8 cellular contexts compared by ENCODE assay signal in the genomic region with DNA sequence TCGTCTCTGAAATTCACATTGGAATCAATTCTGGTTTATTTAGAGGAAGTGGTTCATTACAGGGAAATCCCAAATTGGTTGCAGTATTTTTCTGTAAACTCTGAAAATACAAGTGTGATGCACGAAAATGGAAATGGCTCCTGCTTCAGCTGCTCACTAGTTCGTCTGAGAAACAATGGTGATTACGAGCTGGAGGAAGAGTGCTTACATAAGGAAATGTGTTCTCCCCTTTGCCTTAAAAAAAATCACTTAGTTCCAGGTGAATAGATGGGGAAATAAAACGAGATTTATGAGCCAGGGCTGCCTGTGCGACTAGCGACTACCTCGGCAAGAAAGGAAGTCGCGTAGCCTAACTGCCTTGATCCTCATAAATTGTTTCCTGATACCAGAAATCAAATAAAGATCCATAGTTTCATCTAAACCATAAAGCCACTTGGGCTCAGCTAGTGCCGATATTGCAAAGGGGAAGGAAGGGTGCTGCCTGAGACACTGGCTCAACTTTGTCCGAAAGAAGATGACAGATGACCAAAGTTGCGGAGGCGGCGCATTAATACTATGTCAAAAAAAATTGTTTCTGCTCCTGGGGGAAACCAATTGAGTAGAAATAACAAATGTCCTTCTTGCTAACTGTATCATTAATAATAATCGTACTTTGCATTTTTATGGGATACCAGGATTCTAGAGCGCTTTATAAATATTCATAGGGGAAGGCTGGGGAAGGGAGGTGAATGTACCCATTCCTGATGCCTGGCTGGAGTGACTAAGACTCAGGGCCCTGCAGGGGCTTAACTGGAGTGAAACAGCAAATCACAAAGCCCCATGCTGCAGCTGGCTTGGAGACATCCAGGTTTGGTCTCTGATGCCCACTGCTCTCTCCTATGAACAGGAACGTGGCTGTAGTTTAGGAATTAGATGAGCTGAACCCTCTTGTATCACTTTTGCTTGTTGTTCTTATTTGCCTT.
A peak's percentile ranks its signal among the peaks of the same experiment; 100 is the strongest.
DNase-seq lines count a peak whose midpoint lies in the region; ATAC-seq and TF ChIP-seq lines count a peak whose summit lies in the region.

No MANE protein-coding gene starts in this region.

- H3K9ac ChIP-seq in colonic mucosa (ENCODE audit: low read depth in 2 of 2, low read length in 2 of 2): no peak overlapping the region

- H3K27me3 Mint-ChIP-seq in Caco-2 (ENCODE audit: insufficient read depth, unreplicated experiment): peaks cover 5% of the 10 kb centered on the region

- peak; percentile 50 for ATAC-seq in GM18870 (IDR thresholded peaks at IDR 0.05; ENCODE audit: unreplicated experiment)
- ATAC-seq in GM18517 (IDR thresholded peaks at IDR 0.05; ENCODE audit: unreplicated experiment): no peak

- H3K27me3 ChIP-seq in right atrium auricular region (no peaks in the 10 kb centered on the region), colonic mucosa (no peaks in the 10 kb centered on the region), Caco-2 (replicated peaks; ENCODE audit: control insufficient read depth, insufficient read depth, low read length) (no peaks in the 10 kb centered on the region)

- H3K9me3 Mint-ChIP-seq in Caco-2 (ENCODE audit: unreplicated experiment): no peaks in the 10 kb centered on the region

- H3K4me3 Mint-ChIP-seq in Caco-2 (ENCODE audit: unreplicated experiment): no peak overlapping the region

- peak overlapping the region; percentile 1 to 32 for H3K4me3 ChIP-seq in right atrium auricular region
- H3K4me3 ChIP-seq in skin epidermis: peak overlapping the region in 2 of 7 experiments; percentile 11 to 21
- no peak overlapping the region for H3K4me3 ChIP-seq in colonic mucosa
- no peak overlapping the region for H3K4me3 ChIP-seq in Caco-2 (ENCODE audit: low read depth, low read length)

- CTCF ChIA-PET in Caco-2 (lab: Charles Lee): no interaction called here

- no peaks in the 10 kb centered on the region for H3K4me1 Mint-ChIP-seq in Caco-2 (ENCODE audit: low read depth, unreplicated experiment)

- H3K36me3 Mint-ChIP-seq in Caco-2 (ENCODE audit: insufficient read depth, unreplicated experiment): no peaks in the 10 kb centered on the region

- H3K4me1 ChIP-seq in right atrium auricular region: peaks cover 0 to 20% of the 10 kb centered on the region in 2 donors
- H3K4me1 ChIP-seq in colonic mucosa: no peaks in the 10 kb centered on the region
- H3K4me1 ChIP-seq in Caco-2: no peaks in the 10 kb centered on the region

- TF ChIP-seq CTCF in right atrium auricular region (IDR thresholded peaks at IDR 0.05) (no peak), colonic mucosa (IDR thresholded peaks at IDR 0.05) (no peak), Caco-2 (IDR thresholded peaks at IDR 0.05; ENCODE audit: insufficient read depth in 1 of 2, low read depth in 1 of 2, low read length in 1 of 2, severe bottlenecking in 1 of 2, unreplicated experiment in 1 of 2) (no peak)

- H3K27ac ChIP-seq in right atrium auricular region (peak overlapping the region; percentile 7 to 39), skin epidermis (peak overlapping the region in 11 of 21 experiments; percentile 1 to 70 (median 50)), colonic mucosa (no peak overlapping the region)

- H3K27ac Mint-ChIP-seq in Caco-2 (ENCODE audit: unreplicated experiment): no peak overlapping the region

- H3K36me3 ChIP-seq in right atrium auricular region: no peaks in the 10 kb centered on the region
- no peaks in the 10 kb centered on the region for H3K36me3 ChIP-seq in colonic mucosa
- H3K36me3 ChIP-seq in Caco-2 (ENCODE audit: control insufficient read depth, insufficient read depth, low read length): no peaks in the 10 kb centered on the region

- intact Hi-C loops in colonic mucosa (cut with DNase I) (no loop called here), Caco-2 (cut with micrococcal nuclease; ENCODE audit: unreplicated experiment) (no loop called here)

- no peaks in the 10 kb centered on the region for H3K9me3 ChIP-seq in right atrium auricular region
- H3K9me3 ChIP-seq in colonic mucosa: no peaks in the 10 kb centered on the region
- no peaks in the 10 kb centered on the region for H3K9me3 ChIP-seq in Caco-2

- POLR2A ChIA-PET in Caco-2 (lab: Charles Lee): no interaction called here

- DNase-seq in NCI-H69 (lab: John Stamatoyannopoulos, UW): peak; percentile 71
- DNase-seq in right atrium auricular region (ENCODE audit: low spot score): no peak
- DNase-seq in NCI-H2107 (lab: John Stamatoyannopoulos, UW): no peak
- no peak for DNase-seq in colonic mucosa
- no peak for DNase-seq in Caco-2

- BruUV-seq in Caco-2 (replicated peaks; lab: Mats Ljungman, UMichigan): no TSS peak

Comparison
In these comparisons a context has a peak if more than half of its experiments do, and no peak if none do; other contexts are left out.
1. H3K4me3 ChIP-seq: peak in right atrium auricular region (2 of 2); none in colonic mucosa (single experiment) and Caco-2 (single experiment).